39 cellular contexts compared by ENCODE assay signal in genomic region chr10:109341986-109342385, GRCh38.
"Had no signal": no experiment of that assay in that cellular context is flagged by ENCODE, and none has a peak within 500 bp of the region (broad histone marks: within the 10 kb centered on the region; RNA-seq: fewer than 3 reads in every experiment).

No MANE protein-coding gene starts in this region.

- H3K9me3 ChIP-seq: adrenal gland, ascending aorta, body of pancreas, breast epithelium had no signal

- ATAC-seq: activated naive CD4-positive, alpha-beta T cell treated with anti-CD3 and anti-CD28 coated beads, Interleukin-2, amount 50 U/mL, for 72 hours; activated naive CD8-positive, alpha-beta T cell treated with anti-CD3 and anti-CD28 coated beads, Interleukin-2, amount 50 U/mL, for 24 hours; activated T-cell treated with anti-CD3 and anti-CD28 coated beads, Interleukin-2, amount 50 U/mL, for 4 hours; activated T-cell treated with anti-CD3 and anti-CD28 coated beads, Interleukin-2, amount 50 U/mL, for 72 hours; activated T-helper 17 cell treated with anti-CD3 and anti-CD28 coated beads, Interleukin-2, amount 50 U/mL, for 72 hours; body of pancreas had no signal

- H3K27ac Mint-ChIP-seq: activated naive CD4-positive, alpha-beta T cell treated with anti-CD3 and anti-CD28 coated beads for 36 hours; activated naive CD4-positive, alpha-beta T cell treated with anti-CD3 and anti-CD28 coated beads, Interleukin-2, amount 10 ng/mL, durations not matched to agents 7 days and 5 days; activated naive CD4-positive, alpha-beta T cell treated with anti-CD3 and anti-CD28 coated beads, Interleukin-2, amount 50 U/mL, for 24 hours; activated naive CD4-positive, alpha-beta T cell treated with anti-CD3 and anti-CD28 coated beads, Interleukin-2, amount 50 U/mL, for 72 hours; activated naive CD8-positive, alpha-beta T cell; activated naive CD8-positive, alpha-beta T cell treated with anti-CD3 and anti-CD28 coated beads for 36 hours; activated naive CD8-positive, alpha-beta T cell treated with anti-CD3 and anti-CD28 coated beads, Interleukin-2, amount 10 ng/mL, durations not matched to agents 7 days and 5 days; activated naive CD8-positive, alpha-beta T cell treated with anti-CD3 and anti-CD28 coated beads, Interleukin-2, amount 50 U/mL, for 24 hours; activated T-cell treated with anti-CD3 and anti-CD28 coated beads, Interleukin-2, amount 50 U/mL, for 24 hours; activated T-cell treated with anti-CD3 and anti-CD28 coated beads, Interleukin-2, amount 50 U/mL, for 72 hours; activated T-helper 1 cell treated with anti-CD3 and anti-CD28 coated beads, Interleukin-12 subunit alpha, Interleukin-12 subunit beta, Interleukin-2, Interleukin-4 antibody, amounts not matched to agents 30 ng/mL and 10 ng/mL and 1 ng/mL, durations not matched to agents 14 hours and 24 hours and 36 hours; activated T-helper 17 cell treated with anti-CD3 and anti-CD28 coated beads, Interleukin-2, amount 50 U/mL, for 72 hours; activated T-helper 2 cell treated with anti-CD3 and anti-CD28 coated beads, Interferon-gamma antibody, Interleukin-2, Interleukin-4, amounts not matched to agents 10 μg/mL and 5 μg/mL and 100 μg/mL, durations not matched to agents 14 hours and 24 hours and 36 hours; brain had no signal

- H3K27me3 Mint-ChIP-seq: activated naive CD4-positive, alpha-beta T cell treated with anti-CD3 and anti-CD28 coated beads, Interleukin-2, amount 10 ng/mL, durations not matched to agents 7 days and 5 days; activated naive CD4-positive, alpha-beta T cell treated with anti-CD3 and anti-CD28 coated beads, Interleukin-2, amount 50 U/mL, for 24 hours; activated naive CD8-positive, alpha-beta T cell; activated naive CD8-positive, alpha-beta T cell treated with anti-CD3 and anti-CD28 coated beads for 36 hours; activated naive CD8-positive, alpha-beta T cell treated with anti-CD3 and anti-CD28 coated beads, Interleukin-2, amount 10 ng/mL, durations not matched to agents 7 days and 5 days; activated naive CD8-positive, alpha-beta T cell treated with anti-CD3 and anti-CD28 coated beads, Interleukin-2, amount 50 U/mL, for 24 hours; activated T-cell treated with anti-CD3 and anti-CD28 coated beads, Interleukin-2, amount 50 U/mL, for 24 hours; activated T-helper 17 cell treated with anti-CD3 and anti-CD28 coated beads, Interleukin-2, amount 50 U/mL, for 72 hours; central memory CD8-positive, alpha-beta T cell had no signal

- H3K27ac ChIP-seq: adrenal gland, ascending aorta, body of pancreas, brain microvascular endothelial cell, breast epithelium, cardiac muscle cell had no signal

- FAIRE-seq: bronchial epithelial cell had no signal

- H3K36me3 Mint-ChIP-seq: activated naive CD4-positive, alpha-beta T cell treated with anti-CD3 and anti-CD28 coated beads, Interleukin-2, amount 10 ng/mL, durations not matched to agents 7 days and 5 days; activated naive CD4-positive, alpha-beta T cell treated with anti-CD3 and anti-CD28 coated beads, Interleukin-2, amount 50 U/mL, for 24 hours; activated naive CD8-positive, alpha-beta T cell; activated naive CD8-positive, alpha-beta T cell treated with anti-CD3 and anti-CD28 coated beads for 36 hours; activated naive CD8-positive, alpha-beta T cell treated with anti-CD3 and anti-CD28 coated beads, Interleukin-2, amount 10 ng/mL, durations not matched to agents 7 days and 5 days; brain had no signal

- H3K27me3 ChIP-seq: adrenal gland, ascending aorta, body of pancreas, brain microvascular endothelial cell, breast epithelium, cardiac muscle cell had no signal

- H3K4me3 ChIP-seq: adrenal gland, ascending aorta, body of pancreas, breast epithelium, cardiac muscle cell had no signal

- H3K4me3 Mint-ChIP-seq: activated naive CD4-positive, alpha-beta T cell treated with anti-CD3 and anti-CD28 coated beads for 36 hours; activated naive CD4-positive, alpha-beta T cell treated with anti-CD3 and anti-CD28 coated beads, Interleukin-2, amount 10 ng/mL, durations not matched to agents 7 days and 5 days; activated naive CD4-positive, alpha-beta T cell treated with anti-CD3 and anti-CD28 coated beads, Interleukin-2, amount 50 U/mL, for 24 hours; activated naive CD8-positive, alpha-beta T cell; activated naive CD8-positive, alpha-beta T cell treated with anti-CD3 and anti-CD28 coated beads for 36 hours; activated naive CD8-positive, alpha-beta T cell treated with anti-CD3 and anti-CD28 coated beads, Interleukin-2, amount 10 ng/mL, durations not matched to agents 7 days and 5 days; activated naive CD8-positive, alpha-beta T cell treated with anti-CD3 and anti-CD28 coated beads, Interleukin-2, amount 50 U/mL, for 24 hours; activated T-cell treated with anti-CD3 and anti-CD28 coated beads, Interleukin-2, amount 50 U/mL, for 24 hours; activated T-cell treated with anti-CD3 and anti-CD28 coated beads, Interleukin-2, amount 50 U/mL, for 4 hours; activated T-cell treated with anti-CD3 and anti-CD28 coated beads, Interleukin-2, amount 50 U/mL, for 72 hours; activated T-helper 1 cell treated with anti-CD3 and anti-CD28 coated beads, Interleukin-12 subunit alpha, Interleukin-12 subunit beta, Interleukin-2, Interleukin-4 antibody, amounts not matched to agents 30 ng/mL and 10 ng/mL and 1 ng/mL, durations not matched to agents 14 hours and 24 hours and 36 hours; activated T-helper 17 cell treated with anti-CD3 and anti-CD28 coated beads, Interleukin-2, amount 50 U/mL, for 72 hours; brain; central memory CD8-positive, alpha-beta T cell had no signal

- H3K36me3 ChIP-seq: adrenal gland, ascending aorta, brain microvascular endothelial cell, breast epithelium, cardiac muscle cell had no signal

- H3K9me3 Mint-ChIP-seq: activated naive CD4-positive, alpha-beta T cell treated with anti-CD3 and anti-CD28 coated beads for 36 hours; activated naive CD4-positive, alpha-beta T cell treated with anti-CD3 and anti-CD28 coated beads, Interleukin-2, amount 50 U/mL, for 24 hours; activated naive CD8-positive, alpha-beta T cell treated with anti-CD3 and anti-CD28 coated beads, Interleukin-2, amount 50 U/mL, for 24 hours had no signal

- DNase-seq: activated effector memory CD4-positive, alpha-beta T cell treated with anti-CD3 and anti-CD28 coated beads, Interleukin-2, amount 50 U/mL, for 16 hours; activated effector memory CD4-positive, alpha-beta T cell treated with Interleukin-2 at 50 U/mL for 16 hours; activated gamma-delta T cell; activated gamma-delta T cell treated with Interleukin-2 at 50 U/mL for 16 hours; activated naive CD4-positive, alpha-beta T cell; activated naive CD4-positive, alpha-beta T cell treated with anti-CD3 and anti-CD28 coated beads for 36 hours; activated naive CD4-positive, alpha-beta T cell treated with anti-CD3 and anti-CD28 coated beads, Interleukin-2, amount 10 ng/mL, durations not matched to agents 7 days and 5 days; activated naive CD4-positive, alpha-beta T cell treated with anti-CD3 and anti-CD28 coated beads, Interleukin-2, amount 50 U/mL, for 16 hours; activated naive CD4-positive, alpha-beta T cell treated with Interleukin-2 at 50 U/mL for 16 hours; activated naive CD8-positive, alpha-beta T cell treated with anti-CD3 and anti-CD28 coated beads for 36 hours; activated naive CD8-positive, alpha-beta T cell treated with anti-CD3 and anti-CD28 coated beads, Interleukin-2, amount 10 ng/mL, durations not matched to agents 7 days and 5 days; activated naive CD8-positive, alpha-beta T cell treated with anti-CD3 and anti-CD28 coated beads, Interleukin-2, amount 50 U/mL, for 24 hours; activated T-cell treated with anti-CD3 and anti-CD28 coated beads, Interleukin-2, amount 50 U/mL, for 1 hour; activated T-cell treated with anti-CD3 and anti-CD28 coated beads, Interleukin-2, amount 50 U/mL, for 24 hours; activated T-cell treated with anti-CD3 and anti-CD28 coated beads, Interleukin-2, amount 50 U/mL, for 4 hours; activated T-cell treated with anti-CD3 and anti-CD28 coated beads, Interleukin-2, amount 50 U/mL, for 48 hours; activated T-cell treated with anti-CD3 and anti-CD28 coated beads, Interleukin-2, amount 50 U/mL, for 72 hours; adrenal gland; amniotic stem cell; amygdala; anterior cingulate cortex; aorta; body of pancreas; brain microvascular endothelial cell; caudate nucleus; central memory CD4-positive, alpha-beta T cell; cerebellar nuclear complex had no signal

- H3K4me1 ChIP-seq: adrenal gland, ascending aorta, body of pancreas, breast epithelium had no signal

- H3K4me1 Mint-ChIP-seq: activated naive CD4-positive, alpha-beta T cell treated with anti-CD3 and anti-CD28 coated beads, Interleukin-2, amount 10 ng/mL, durations not matched to agents 7 days and 5 days; activated naive CD4-positive, alpha-beta T cell treated with anti-CD3 and anti-CD28 coated beads, Interleukin-2, amount 50 U/mL, for 24 hours; activated naive CD8-positive, alpha-beta T cell treated with anti-CD3 and anti-CD28 coated beads for 36 hours; activated naive CD8-positive, alpha-beta T cell treated with anti-CD3 and anti-CD28 coated beads, Interleukin-2, amount 10 ng/mL, durations not matched to agents 7 days and 5 days; activated naive CD8-positive, alpha-beta T cell treated with anti-CD3 and anti-CD28 coated beads, Interleukin-2, amount 50 U/mL, for 24 hours; activated T-helper 17 cell treated with anti-CD3 and anti-CD28 coated beads, Interleukin-2, amount 50 U/mL, for 72 hours; central memory CD8-positive, alpha-beta T cell had no signal
